In the genomic region with DNA sequence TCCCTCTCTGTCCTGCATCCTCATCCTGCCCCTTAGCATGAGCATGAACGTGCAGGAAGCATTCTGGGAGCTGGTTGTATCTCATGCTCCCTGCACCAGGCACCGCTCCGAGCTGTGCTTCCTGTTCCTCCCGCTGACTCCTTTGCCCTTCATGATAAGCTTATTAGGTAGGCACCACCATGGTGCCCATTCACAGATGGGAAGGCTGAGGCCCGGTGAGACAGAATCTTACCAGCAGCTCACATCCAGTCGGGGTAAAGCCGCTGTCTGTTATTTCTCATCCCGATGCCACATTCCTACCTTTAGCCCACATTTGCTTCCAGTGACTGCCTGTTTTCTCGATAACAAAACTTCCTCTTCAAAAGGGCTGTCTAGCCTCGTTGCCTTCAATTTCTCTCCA, we compare ENCODE assay signal across 28 cellular contexts. TPM values are rescaled to one million over a fixed set of nuclear protein-coding genes. Genes with fewer than 3 reads are reported as not detected.
"Had no signal": no experiment of that assay in that cellular context is flagged by ENCODE, and none has a peak within 500 bp of the region (broad histone marks: within the 10 kb centered on the region; RNA-seq: fewer than 3 reads in every experiment).

No MANE protein-coding gene starts in this region.

- H3K27me3 Mint-ChIP-seq: activated T-cell treated with anti-CD3 and anti-CD28 coated beads, Interleukin-2, amount 50 U/mL, for 24 hours; central memory CD8-positive, alpha-beta T cell; dendritic cell treated with granulocyte-macrophage colony-stimulating factor and Interleukin-4, amounts not matched to agents 40 ng/mL and 50 ng/mL, for 4 days; naive thymus-derived CD8-positive, alpha-beta T cell had no signal

- H3K36me3 ChIP-seq: breast epithelium, ovary, transverse colon had no signal

- H3K4me3 Mint-ChIP-seq: activated T-cell treated with anti-CD3 and anti-CD28 coated beads, Interleukin-2, amount 50 U/mL, for 24 hours; central memory CD8-positive, alpha-beta T cell; dendritic cell treated with granulocyte-macrophage colony-stimulating factor and Interleukin-4, amounts not matched to agents 40 ng/mL and 50 ng/mL, for 4 days; naive thymus-derived CD8-positive, alpha-beta T cell had no signal

- H3K27ac ChIP-seq: breast epithelium, epithelial cell of prostate, esophagus squamous epithelium, left lung, lower lobe of right lung, ovary, prostate gland, transverse colon had no signal

- H3K4me2 ChIP-seq: smooth muscle cell had no signal

- H3K9me3 Mint-ChIP-seq: activated naive CD4-positive, alpha-beta T cell treated with anti-CD3 and anti-CD28 coated beads, Interleukin-2, amount 50 U/mL, for 72 hours; activated T-cell treated with anti-CD3 and anti-CD28 coated beads, Interleukin-2, amount 50 U/mL, for 24 hours; central memory CD8-positive, alpha-beta T cell; dendritic cell treated with granulocyte-macrophage colony-stimulating factor and Interleukin-4, amounts not matched to agents 40 ng/mL and 50 ng/mL, for 4 days; naive thymus-derived CD8-positive, alpha-beta T cell had no signal

- DNase-seq: activated CD4-positive, alpha-beta T cell treated with anti-CD3 and anti-CD28 coated beads for 4 hours; activated CD4-positive, alpha-beta T cell treated with anti-CD3 and anti-CD28 coated beads, Interleukin-2, amount 50 U/mL, for 48 hours; activated CD4-positive, CD25-positive, alpha-beta regulatory T cell; activated CD8-positive, alpha-beta memory T cell treated with anti-CD3 and anti-CD28 coated beads, Interleukin-2, amount 50 U/mL, for 48 hours; activated gamma-delta T cell treated with Interleukin-2 at 50 U/mL for 16 hours; activated T-cell treated with anti-CD3 and anti-CD28 coated beads, Interleukin-2, amount 50 U/mL, for 24 hours; esophagus squamous epithelium; foreskin melanocyte; kidney glomerular epithelial cell; left lung; lower lobe of right lung; mesenchymal stem cell; ovary; retina; stimulated activated CD4-positive, alpha-beta T cell treated with anti-CD3 and anti-CD28 coated beads, Interleukin-1b, Interleukin-23, amount 100 ng/mL, for 48 hours; stimulated activated CD4-positive, alpha-beta T cell treated with anti-CD3 and anti-CD28 coated beads, Interleukin-4, amount 100 ng/mL, for 4 hours; stimulated activated CD8-positive, alpha-beta memory T cell treated with anti-CD3 and anti-CD28 coated beads, Interleukin-4, amount 100 ng/mL, for 48 hours; stimulated activated naive CD4-positive, alpha-beta T cell treated with Interleukin-2 at 50 U/mL for 16 hours; transverse colon had no signal

- H3K27ac Mint-ChIP-seq: activated T-cell treated with anti-CD3 and anti-CD28 coated beads, Interleukin-2, amount 50 U/mL, for 24 hours; dendritic cell treated with granulocyte-macrophage colony-stimulating factor and Interleukin-4, amounts not matched to agents 40 ng/mL and 50 ng/mL, for 4 days had no signal

- H3K4me1 ChIP-seq: breast epithelium, esophagus squamous epithelium, lower lobe of right lung, prostate gland, transverse colon had no signal

- H3K4me3 ChIP-seq: breast epithelium, esophagus squamous epithelium, left lung, lower lobe of right lung, ovary, prostate gland, smooth muscle cell, transverse colon had no signal

- ATAC-seq: activated naive CD4-positive, alpha-beta T cell treated with anti-CD3 and anti-CD28 coated beads, Interleukin-2, amount 50 U/mL, for 72 hours; left lung; lower lobe of right lung; naive thymus-derived CD8-positive, alpha-beta T cell had no signal

- H3K9me3 ChIP-seq: breast epithelium, esophagus squamous epithelium, left lung, lower lobe of right lung, ovary, prostate gland, transverse colon had no signal

- H3K27me3 ChIP-seq: breast epithelium, esophagus squamous epithelium, left lung, ovary, transverse colon had no signal

RNA-seq across cellular contexts. Expression of gene TNFRSF8, which starts 36.5 kb away (rescaled TPM):
- total RNA-seq: naive thymus-derived CD8-positive, alpha-beta T cell; temporal lobe had no signal
- polyA plus RNA-seq: naive thymus-derived CD8-positive, alpha-beta T cell had no signal
